ENCODE assay signal across 11 cellular contexts in the genomic region with DNA sequence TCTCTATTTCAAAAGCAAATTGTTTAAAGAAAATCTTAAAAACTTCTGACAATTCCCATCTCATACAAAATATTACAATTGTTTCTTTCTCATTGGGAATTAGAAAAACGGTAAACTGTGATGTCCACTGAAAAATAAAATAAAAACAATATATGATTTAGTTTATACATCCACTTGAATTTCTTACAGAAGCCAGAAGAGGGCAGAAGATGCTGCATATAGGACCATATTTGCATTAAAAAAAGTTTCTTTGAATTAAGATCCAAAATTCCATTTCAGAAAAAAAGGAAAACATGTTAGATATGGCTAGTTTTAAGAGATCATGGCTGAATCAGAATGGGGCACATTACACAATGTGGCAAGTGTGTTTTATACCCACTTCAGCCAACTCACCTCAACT. TPM values are rescaled to one million over a fixed set of nuclear protein-coding genes. Genes with fewer than 3 reads are reported as not detected.
DNase-seq lines count a peak whose midpoint lies in the region; ATAC-seq and TF ChIP-seq lines count a peak whose summit lies in the region.
"Had no signal": no experiment of that assay in that cellular context is flagged by ENCODE, and none has a peak within 500 bp of the region (broad histone marks: within the 10 kb centered on the region; RNA-seq: fewer than 3 reads in every experiment).

No MANE protein-coding gene starts in this region.

- CTCF ChIA-PET in CD8-positive, alpha-beta memory T cell (lab: Charles Lee): no interaction called here
- CTCF ChIA-PET in WTC11 (lab: Charles Lee): interaction anchor here (1.0 to 2.1 kb wide), 4 partner anchors 38 to 1026 kb away, joined by 3 to 7 read pairs (median 4); no protein-coding TSS in a partner anchor

- H3K27ac ChIP-seq in CD8-positive, alpha-beta memory T cell (ENCODE audit: low read depth, low read length): no peak overlapping the region
- H3K27ac ChIP-seq: vagina had no signal

- H3K27me3 Mint-ChIP-seq in brain (no peaks in the 10 kb centered on the region), nephron (ENCODE audit: low read depth) (no peaks in the 10 kb centered on the region), WTC11 (ENCODE audit: low read depth) (no peaks in the 10 kb centered on the region)
- no peaks in the 10 kb centered on the region for H3K27me3 Mint-ChIP-seq in CD8-positive, alpha-beta memory T cell
- H3K27me3 Mint-ChIP-seq: memory B cell had no signal

- H3K27ac Mint-ChIP-seq in brain (no peak overlapping the region), nephron (no peak overlapping the region), WTC11 (no peak overlapping the region)
- no peak overlapping the region for H3K27ac Mint-ChIP-seq in CD8-positive, alpha-beta memory T cell
- H3K27ac Mint-ChIP-seq: memory B cell had no signal

- DNase-seq in EH (ENCODE audit: low read depth): peak; percentile 26
- no peak for DNase-seq in CD8-positive, alpha-beta memory T cell
- no peak for DNase-seq in WTC11 (ENCODE audit: low spot score)
- no peak for DNase-seq in AG20443 (ENCODE audit: low spot score)
- DNase-seq: NCI-H510A, T-helper 2 cell had no signal

- no peak overlapping the region for H3K4me3 ChIP-seq in CD8-positive, alpha-beta memory T cell (ENCODE audit: low read length)
- H3K4me3 ChIP-seq: vagina had no signal

- POLR2A ChIA-PET in CD8-positive, alpha-beta memory T cell (lab: Charles Lee): no interaction called here
- POLR2A ChIA-PET in WTC11 (lab: Charles Lee): interaction anchor here (1.0 kb wide), 1 partner anchor 38 kb away, joined by 3 read pairs; no protein-coding TSS in a partner anchor

- H3K36me3 ChIP-seq in CD8-positive, alpha-beta memory T cell (ENCODE audit: insufficient read depth, low read length): no peaks in the 10 kb centered on the region
- H3K36me3 ChIP-seq: vagina had no signal

- H3K9me3 Mint-ChIP-seq in brain: no peaks in the 10 kb centered on the region
- no peaks in the 10 kb centered on the region for H3K9me3 Mint-ChIP-seq in nephron
- H3K9me3 Mint-ChIP-seq in CD8-positive, alpha-beta memory T cell: peaks cover 8 to 26% (median 26%) of the 10 kb centered on the region in 5 donors
- H3K9me3 Mint-ChIP-seq in WTC11: no peaks in the 10 kb centered on the region

- H3K4me1 ChIP-seq in CD8-positive, alpha-beta memory T cell (ENCODE audit: insufficient read depth, low read length): no peaks in the 10 kb centered on the region
- H3K4me1 ChIP-seq: vagina had no signal

- H3K4me1 Mint-ChIP-seq in brain: peaks cover 31% of the 10 kb centered on the region
- H3K4me1 Mint-ChIP-seq in nephron: peaks cover 9% of the 10 kb centered on the region
- no peaks in the 10 kb centered on the region for H3K4me1 Mint-ChIP-seq in CD8-positive, alpha-beta memory T cell
- H3K4me1 Mint-ChIP-seq in WTC11: peaks cover 53% of the 10 kb centered on the region
- H3K4me1 Mint-ChIP-seq: memory B cell had no signal

- TF ChIP-seq CTCF in LNCAP (IDR thresholded peaks at IDR 0.05) (peak; percentile 68), brain (conservative IDR thresholded peaks at IDR 0.05) (peak; percentile 72 to 89), nephron (IDR thresholded peaks at IDR 0.05; ENCODE audit: unreplicated experiment in 3 of 3) (peak; percentile 61 to 70 (median 64)), WTC11 (IDR thresholded peaks at IDR 0.05) (no peak; the same call in 1 of the 2 replicates)

- no peak for ATAC-seq in WTC11

- H3K4me3 Mint-ChIP-seq in brain (no peak overlapping the region), nephron (no peak overlapping the region), WTC11 (no peak overlapping the region)
- no peak overlapping the region for H3K4me3 Mint-ChIP-seq in CD8-positive, alpha-beta memory T cell
- H3K4me3 Mint-ChIP-seq: memory B cell had no signal

- H3K9me3 ChIP-seq in CD8-positive, alpha-beta memory T cell (ENCODE audit: low read length): no peaks in the 10 kb centered on the region
- H3K9me3 ChIP-seq: vagina had no signal

- no peaks in the 10 kb centered on the region for H3K27me3 ChIP-seq in CD8-positive, alpha-beta memory T cell (ENCODE audit: insufficient read depth, low read length, poor library complexity, severe bottlenecking)
- H3K27me3 ChIP-seq: vagina had no signal

- H3K36me3 Mint-ChIP-seq in brain (no peaks in the 10 kb centered on the region), nephron (ENCODE audit: low read depth) (no peaks in the 10 kb centered on the region), WTC11 (no peaks in the 10 kb centered on the region)
- no peaks in the 10 kb centered on the region for H3K36me3 Mint-ChIP-seq in CD8-positive, alpha-beta memory T cell
- H3K36me3 Mint-ChIP-seq: memory B cell had no signal

TF ChIP-seq in WTC11, 78 proteins besides CTCF, POLR2A, EP300 and RAD21:
- TF ChIP-seq OVOL2 (CRISPR knock-in tag; IDR thresholded peaks at IDR 0.05; ENCODE audit: borderline replicate concordance): no peak

RNA-seq across cellular contexts. Expression of a gene that starts 39.3 kb away (rescaled TPM):
- 3.5 TPM for polyA plus RNA-seq in brain (ENCODE audit: insufficient read depth, low read depth, low replicate concordance)
- not detected for total RNA-seq in CD8-positive, alpha-beta memory T cell
- not detected for polyA plus RNA-seq in CD8-positive, alpha-beta memory T cell
- total RNA-seq in WTC11 (2021): 0.41 to 1.3 TPM (median 0.72 TPM) in 3 replicates
